In genomic region chr5:80208337-80208736, GRCh38 we compare ENCODE assay signal across 20 cellular contexts. TPM values are rescaled to one million over a fixed set of nuclear protein-coding genes. Genes with fewer than 3 reads are reported as not detected.
A peak's percentile ranks its signal among the peaks of the same experiment; 100 is the strongest.
DNase-seq lines count a peak whose midpoint lies in the region; ATAC-seq and TF ChIP-seq lines count a peak whose summit lies in the region.
"Had no signal": no experiment of that assay in that cellular context is flagged by ENCODE, and none has a peak within 500 bp of the region (broad histone marks: within the 10 kb centered on the region; RNA-seq: fewer than 3 reads in every experiment).

No MANE protein-coding gene starts in this region.

- H3K27me3 ChIP-seq in Panc1 (ENCODE audit: control insufficient read depth, insufficient read depth, low read length) (no peaks in the 10 kb centered on the region), endodermal cell (ENCODE audit: control insufficient read depth, insufficient read depth, low read length, poor library complexity, severe bottlenecking) (no peaks in the 10 kb centered on the region), osteoblast (ENCODE audit: insufficient read depth, low read length) (no peaks in the 10 kb centered on the region)
- H3K27me3 ChIP-seq: brain microvascular endothelial cell, left lung, right atrium auricular region had no signal

- no peak for DNase-seq in activated CD8-positive, alpha-beta T cell treated with anti-CD3 and anti-CD28 coated beads for 36 hours
- DNase-seq in activated CD8-positive, alpha-beta T cell treated with anti-CD3 and anti-CD28 coated beads, Interleukin-2, amount 10 ng/mL, durations not matched to agents 7 days and 5 days, result no peak
- DNase-seq in Panc1 (ENCODE audit: low read depth, low spot score) (no peak), endodermal cell (no peak), osteoblast (ENCODE audit: insufficient read length, low spot score, missing footprints) (no peak), SKM-1 (lab: John Stamatoyannopoulos, UW; ENCODE audit: unreplicated experiment) (no peak), COLO668 (lab: John Stamatoyannopoulos, UW; ENCODE audit: unreplicated experiment) (no peak)
- DNase-seq: activated CD4-positive, alpha-beta T cell treated with anti-CD3 and anti-CD28 coated beads, Interleukin-2, amount 50 U/mL, for 4 hours; activated T-cell treated with anti-CD3 and anti-CD28 coated beads, Interleukin-2, amount 50 U/mL, for 1 hour; brain microvascular endothelial cell; cortex of kidney; left lung; NCI-H1694; NCI-H69; stimulated activated CD4-positive, alpha-beta T cell treated with anti-CD3 and anti-CD28 coated beads, Interleukin-15, amount 100 ng/mL, for 24 hours; T-helper 1 cell had no signal

- CTCF ChIA-PET in activated CD8-positive, alpha-beta T cell treated with anti-CD3 and anti-CD28 coated beads for 36 hours (lab: Charles Lee), result interaction anchor here (0.8 to 6.9 kb wide), 2 partner anchors 9 to 14 kb away, joined by 4 to 55 read pairs; no protein-coding TSS in a partner anchor
- CTCF ChIA-PET in activated CD8-positive, alpha-beta T cell treated with anti-CD3 and anti-CD28 coated beads, Interleukin-2, amount 10 ng/mL, durations not matched to agents 7 days and 5 days (lab: Charles Lee), result interaction anchor here (1.5 to 1.7 kb wide), 2 partner anchors 15 to 125 kb away, joined by 4 to 6 read pairs; no protein-coding TSS in a partner anchor
- CTCF ChIA-PET in Panc1 (lab: Charles Lee), result no interaction called here

- H3K4me2 ChIP-seq in osteoblast (ENCODE audit: insufficient read depth, low read length), result no peak overlapping the region

- H3K4me3 Mint-ChIP-seq in activated CD8-positive, alpha-beta T cell treated with anti-CD3 and anti-CD28 coated beads for 36 hours, result no peak overlapping the region
- no peak overlapping the region for H3K4me3 Mint-ChIP-seq in activated CD8-positive, alpha-beta T cell treated with anti-CD3 and anti-CD28 coated beads, Interleukin-2, amount 10 ng/mL, durations not matched to agents 7 days and 5 days
- H3K4me3 Mint-ChIP-seq in endodermal cell, result no peak overlapping the region

- peaks cover 20% of the 10 kb centered on the region for H3K36me3 Mint-ChIP-seq in activated CD8-positive, alpha-beta T cell treated with anti-CD3 and anti-CD28 coated beads for 36 hours (ENCODE audit: low read depth)
- peaks cover 58% of the 10 kb centered on the region for H3K36me3 Mint-ChIP-seq in activated CD8-positive, alpha-beta T cell treated with anti-CD3 and anti-CD28 coated beads, Interleukin-2, amount 10 ng/mL, durations not matched to agents 7 days and 5 days (ENCODE audit: low read depth)
- H3K36me3 Mint-ChIP-seq in endodermal cell (ENCODE audit: low read depth), result peaks cover 12% of the 10 kb centered on the region

- no peak for TF ChIP-seq CTCF in activated CD8-positive, alpha-beta T cell treated with anti-CD3 and anti-CD28 coated beads for 36 hours (IDR thresholded peaks at IDR 0.05)
- TF ChIP-seq CTCF in Panc1 (IDR thresholded peaks at IDR 0.05) (no peak), endodermal cell (conservative IDR thresholded peaks at IDR 0.05) (no peak), osteoblast (IDR thresholded peaks at IDR 0.05; ENCODE audit: extremely low read depth, low read depth, low read length) (no peak)

- H2AFZ ChIP-seq in osteoblast (ENCODE audit: low read length), result no peak overlapping the region

- no peaks in the 10 kb centered on the region for H3K9me3 Mint-ChIP-seq in activated CD8-positive, alpha-beta T cell treated with anti-CD3 and anti-CD28 coated beads for 36 hours
- no peaks in the 10 kb centered on the region for H3K9me3 Mint-ChIP-seq in activated CD8-positive, alpha-beta T cell treated with anti-CD3 and anti-CD28 coated beads, Interleukin-2, amount 10 ng/mL, durations not matched to agents 7 days and 5 days (ENCODE audit: insufficient read depth)
- no peaks in the 10 kb centered on the region for H3K9me3 Mint-ChIP-seq in endodermal cell

- no TSS peak for BruUV-seq in Panc1 (replicated peaks; lab: Mats Ljungman, UMichigan)

- ATAC-seq in activated CD8-positive, alpha-beta T cell treated with anti-CD3 and anti-CD28 coated beads for 36 hours, result no peak
- no peak for ATAC-seq in activated CD8-positive, alpha-beta T cell treated with anti-CD3 and anti-CD28 coated beads, Interleukin-2, amount 10 ng/mL, durations not matched to agents 7 days and 5 days
- ATAC-seq in Panc1, result no peak
- no peak for ATAC-seq in GM19463 (IDR thresholded peaks at IDR 0.05; ENCODE audit: unreplicated experiment)
- ATAC-seq: left lung, Right ventricle myocardium inferior had no signal

- H3K79me2 ChIP-seq in osteoblast (ENCODE audit: insufficient read depth, low read length), result peaks cover 75% of the 10 kb centered on the region

- peaks cover 6% of the 10 kb centered on the region for H4K20me1 ChIP-seq in osteoblast (ENCODE audit: insufficient read depth, low read length)

- H3K27ac ChIP-seq in Panc1 (ENCODE audit: low read length) (peak overlapping the region; percentile 31; the same call in 1 of the 2 replicates), endodermal cell (ENCODE audit: low read depth, low read length) (no peak overlapping the region), osteoblast (ENCODE audit: low read depth, low read length) (peak overlapping the region; percentile 94)
- H3K27ac ChIP-seq: brain microvascular endothelial cell, left lung, right atrium auricular region, thoracic aorta had no signal

- 93 to 100% methylated on average over 1 to 4 of the region's 4 CpGs for WGBS in endodermal cell (ENCODE audit: insufficient coverage in 1 of 2, insufficient read length in 1 of 2), 2 experiments

- no peaks in the 10 kb centered on the region; the same call in 1 of the 2 replicates for H3K9me3 ChIP-seq in Panc1 (ENCODE audit: control insufficient read depth, insufficient read depth, low read depth, low read length)
- no peaks in the 10 kb centered on the region for H3K9me3 ChIP-seq in endodermal cell (ENCODE audit: control insufficient read depth, low read length)
- H3K9me3 ChIP-seq in osteoblast (ENCODE audit: low read depth, low read length), result no peaks in the 10 kb centered on the region
- H3K9me3 ChIP-seq: left lung, right atrium auricular region, thoracic aorta had no signal

- peak overlapping the region; percentile 66 for H3K27ac Mint-ChIP-seq in activated CD8-positive, alpha-beta T cell treated with anti-CD3 and anti-CD28 coated beads for 36 hours
- H3K27ac Mint-ChIP-seq in activated CD8-positive, alpha-beta T cell treated with anti-CD3 and anti-CD28 coated beads, Interleukin-2, amount 10 ng/mL, durations not matched to agents 7 days and 5 days, result no peak overlapping the region
- peak overlapping the region; percentile 50 for H3K27ac Mint-ChIP-seq in endodermal cell

- in situ Hi-C loops in Panc1 (cut with HindIII; ENCODE audit: low pct_unique_long_range_greater_than_20kb, low sequenced_read_pairs), result no loop called here

- H3K4me3 ChIP-seq in Panc1 (ENCODE audit: low read depth in 2 of 2, low read length in 2 of 2) (no peak overlapping the region), endodermal cell (ENCODE audit: low read length) (no peak overlapping the region), osteoblast (ENCODE audit: insufficient read depth, low read length) (no peak overlapping the region)
- H3K4me3 ChIP-seq: left lung, right atrium auricular region, thoracic aorta had no signal

- POLR2A ChIA-PET in activated CD8-positive, alpha-beta T cell treated with anti-CD3 and anti-CD28 coated beads for 36 hours (lab: Charles Lee), result interaction anchor here (0.9 to 5.2 kb wide), 4 partner anchors 13 to 49 kb away, joined by 3 to 50 read pairs (median 3); no protein-coding TSS in a partner anchor
- POLR2A ChIA-PET in activated CD8-positive, alpha-beta T cell treated with anti-CD3 and anti-CD28 coated beads, Interleukin-2, amount 10 ng/mL, durations not matched to agents 7 days and 5 days (lab: Charles Lee), result no interaction called here
- POLR2A ChIA-PET in Panc1 (lab: Charles Lee), result no interaction called here

- H3K4me1 ChIP-seq in Panc1 (ENCODE audit: control insufficient read depth, insufficient read depth, low read length), result peaks cover 35% of the 10 kb centered on the region
- H3K4me1 ChIP-seq in endodermal cell (ENCODE audit: control insufficient read depth, insufficient read depth, low read length), result peaks cover 37% of the 10 kb centered on the region
- H3K4me1 ChIP-seq in osteoblast (ENCODE audit: insufficient read depth, low read length), result peaks cover 36% of the 10 kb centered on the region

- no peak overlapping the region for H3K9ac ChIP-seq in endodermal cell (ENCODE audit: extremely low read depth, low read length, poor library complexity, severe bottlenecking)

- H3K27me3 Mint-ChIP-seq in activated CD8-positive, alpha-beta T cell treated with anti-CD3 and anti-CD28 coated beads for 36 hours, result no peaks in the 10 kb centered on the region
- no peaks in the 10 kb centered on the region for H3K27me3 Mint-ChIP-seq in activated CD8-positive, alpha-beta T cell treated with anti-CD3 and anti-CD28 coated beads, Interleukin-2, amount 10 ng/mL, durations not matched to agents 7 days and 5 days (ENCODE audit: low read depth)
- H3K27me3 Mint-ChIP-seq in endodermal cell (ENCODE audit: insufficient read depth), result no peaks in the 10 kb centered on the region

- intact Hi-C loops in activated CD8-positive, alpha-beta T cell treated with anti-CD3 and anti-CD28 coated beads for 36 hours (cut with micrococcal nuclease), result no loop called here
- intact Hi-C loops in Panc1 (cut with micrococcal nuclease; ENCODE audit: unreplicated experiment), result no loop called here

- H3K36me3 ChIP-seq in Panc1 (ENCODE audit: control insufficient read depth, insufficient read depth, low read length) (no peaks in the 10 kb centered on the region), endodermal cell (ENCODE audit: control insufficient read depth, insufficient read depth, low read length) (peaks cover 25% of the 10 kb centered on the region), osteoblast (ENCODE audit: insufficient read depth, low read length) (no peaks in the 10 kb centered on the region)
- H3K36me3 ChIP-seq: brain microvascular endothelial cell, left lung, right atrium auricular region, thoracic aorta had no signal

- peaks cover 90% of the 10 kb centered on the region for H3K4me1 Mint-ChIP-seq in activated CD8-positive, alpha-beta T cell treated with anti-CD3 and anti-CD28 coated beads for 36 hours (ENCODE audit: low read depth)
- H3K4me1 Mint-ChIP-seq in activated CD8-positive, alpha-beta T cell treated with anti-CD3 and anti-CD28 coated beads, Interleukin-2, amount 10 ng/mL, durations not matched to agents 7 days and 5 days (ENCODE audit: low read depth), result peaks cover 68% of the 10 kb centered on the region
- peaks cover 76% of the 10 kb centered on the region for H3K4me1 Mint-ChIP-seq in endodermal cell

RNA-seq across cellular contexts. Expression of gene SERINC5, which starts 47.5 kb away (rescaled TPM):
- total RNA-seq in activated CD8-positive, alpha-beta T cell treated with anti-CD3 and anti-CD28 coated beads for 36 hours, result 10 to 100 TPM; 32.4 to 33.1 TPM
- total RNA-seq in activated CD8-positive, alpha-beta T cell treated with anti-CD3 and anti-CD28 coated beads, Interleukin-2, amount 10 ng/mL, durations not matched to agents 7 days and 5 days, result 10 to 100 TPM; 52.5 to 54.5 TPM
- 70.6 TPM for total RNA-seq in Panc1 (2021; ENCODE audit: unreplicated experiment)
- polyA plus RNA-seq in Panc1 (2012; ENCODE audit: insufficient read length), result 28.0 TPM
- 100 to 1,000 TPM; 134 to 183 TPM for total RNA-seq in endodermal cell
- 34.9 TPM for polyA plus RNA-seq in endodermal cell (2013, experiment 1 of 2)
- 34.7 TPM for polyA plus RNA-seq in endodermal cell (2013, experiment 2 of 2)
- 94.3 and 96.3 TPM in 2 replicates for total RNA-seq in osteoblast
